35 cellular contexts compared by ENCODE assay signal in the genomic region with DNA sequence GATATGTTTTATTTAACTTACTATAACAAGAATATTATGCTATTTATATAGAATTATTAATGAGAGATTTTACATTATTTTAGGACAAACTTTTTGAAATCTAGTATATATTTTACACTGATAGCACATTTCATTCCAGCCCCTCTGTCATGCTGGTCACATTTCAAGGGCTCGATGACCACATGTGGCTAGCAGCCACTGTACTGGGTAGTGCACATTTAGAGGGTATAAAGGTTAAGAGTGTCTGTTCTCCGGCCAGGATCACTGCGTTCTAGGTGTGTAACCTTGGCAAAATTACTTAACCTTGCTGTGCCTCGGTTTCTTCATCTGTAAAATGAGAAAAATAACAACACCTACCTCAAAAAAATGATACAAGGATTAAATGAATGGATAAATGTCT.
"Had no signal": no experiment of that assay in that cellular context is flagged by ENCODE, and none has a peak within 500 bp of the region (broad histone marks: within the 10 kb centered on the region; RNA-seq: fewer than 3 reads in every experiment).

No MANE protein-coding gene starts in this region.

- DNase-seq: Karpas-422, Kasumi-1, MG63, MM.1S, MV-4-11, NCI-H1048, NCI-H1092, NCI-H1092 treated with DMSO at 0.1 percent for 48 hours, NCI-H1105, NCI-H1105 treated with DMSO at 0.1 percent for 48 hours, NCI-H1417, NCI-H1417 treated with DMSO at 0.1 percent for 48 hours, NCI-H1436, NCI-H1436 treated with DMSO at 0.1 percent for 48 hours, NCI-H146, NCI-H1694, NCI-H1694 treated with DMSO at 0.1 percent for 48 hours, NCI-H187, NCI-H187 treated with DMSO at 0.1 percent for 48 hours, NCI-H1930, NCI-H2029, NCI-H2029 treated with DMSO at 0.1 percent for 48 hours, NCI-H2081, NCI-H2081 treated with DMSO at 0.1 percent for 48 hours, NCI-H2107, NCI-H2171, NCI-H2171 treated with DMSO at 0.1 percent for 48 hours, NCI-H2227 treated with DMSO at 0.1 percent for 48 hours, NCI-H226, NCI-H345, NCI-H446, NCI-H510A, NCI-H510A treated with DMSO at 0.1 percent for 48 hours, NCI-H524 had no signal

- H3K36me3 ChIP-seq: MG63 had no signal

- H3K27ac ChIP-seq: KMS-11 had no signal

- H3K27me3 ChIP-seq: MG63 had no signal

- H3K9ac ChIP-seq: KMS-11 had no signal

- H3K4me2 ChIP-seq: KMS-11 had no signal

- H3K4me3 ChIP-seq: MG63 had no signal
